Comparison of ENCODE assay signal across 26 cellular contexts in the genomic region with DNA sequence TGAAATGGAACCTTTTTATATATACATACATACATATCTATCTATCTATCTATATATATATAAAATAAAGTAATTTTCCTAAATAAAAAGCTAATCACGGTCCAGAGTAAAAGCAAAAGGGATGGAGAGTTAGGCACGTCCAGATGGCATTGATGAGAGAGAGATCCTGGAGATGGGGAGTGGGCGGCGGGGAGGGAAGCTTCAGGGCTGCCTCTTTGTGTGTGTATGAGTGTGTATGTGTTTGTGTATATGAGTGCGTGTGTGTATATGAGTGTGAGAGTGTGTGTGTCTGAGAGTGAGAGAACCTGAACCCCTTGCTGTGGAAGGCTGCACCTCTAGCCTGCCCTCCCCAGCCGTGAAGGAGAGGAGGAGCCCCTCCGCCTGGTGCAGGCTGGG. TPM values are rescaled to one million over a fixed set of nuclear protein-coding genes. Genes with fewer than 3 reads are reported as not detected.
DNase-seq lines count a peak whose midpoint lies in the region; ATAC-seq, FAIRE-seq and TF ChIP-seq lines count a peak whose summit lies in the region.
"Had no signal": no experiment of that assay in that cellular context is flagged by ENCODE, and none has a peak within 500 bp of the region (broad histone marks: within the 10 kb centered on the region; RNA-seq: fewer than 3 reads in every experiment).

No MANE protein-coding gene starts in this region.

- no peaks in the 10 kb centered on the region for H3K9me3 Mint-ChIP-seq in GM23338
- H3K9me3 Mint-ChIP-seq in natural killer cell treated with Interleukin-12 subunit alpha and Interleukin-12 subunit beta and Interleukin-15 and Interleukin-18, amount 100 ng/mL, for 72 hours = no peaks in the 10 kb centered on the region
- H3K9me3 Mint-ChIP-seq: activated naive CD4-positive, alpha-beta T cell treated with anti-CD3 and anti-CD28 coated beads, Interleukin-2, amount 10 ng/mL, durations not matched to agents 7 days and 5 days; T-helper 1 cell treated with Interleukin-12 subunit alpha and Interleukin-12 subunit beta and Interleukin-4 antibody, amounts not matched to agents 30 μg/mL and 1 μg/mL, for 36 hours had no signal

- peaks cover 12% of the 10 kb centered on the region for H3K27me3 Mint-ChIP-seq in GM23338 (ENCODE audit: insufficient read depth, low read depth, poor library complexity)
- H3K27me3 Mint-ChIP-seq in natural killer cell treated with Interleukin-12 subunit alpha and Interleukin-12 subunit beta and Interleukin-15 and Interleukin-18, amount 100 ng/mL, for 72 hours = peaks cover 21 to 29% of the 10 kb centered on the region in 2 donors

- H2AFZ ChIP-seq in GM23338 = no peak overlapping the region
- no peak overlapping the region for H2AFZ ChIP-seq in parathyroid adenoma

- H4K20me1 ChIP-seq in GM23338 (replicated peaks; ENCODE audit: insufficient read depth) = no peaks in the 10 kb centered on the region

- FAIRE-seq in kidney (lab: Jason Lieb, UNC) = no peak
- FAIRE-seq: endothelial cell of umbilical vein, TTC549 had no signal

- no peak for ATAC-seq in GM23338
- no peak for ATAC-seq in natural killer cell treated with Interleukin-12 subunit alpha and Interleukin-12 subunit beta and Interleukin-15 and Interleukin-18, amount 100 ng/mL, for 72 hours
- ATAC-seq: activated CD8-positive, alpha-beta T cell treated with anti-CD3 and anti-CD28 coated beads, Interleukin-2, amount 10 ng/mL, durations not matched to agents 7 days and 5 days; gastrocnemius medialis; HCT116 had no signal

- H3K4me2 ChIP-seq in GM23338 (peak overlapping the region; percentile 68), parathyroid adenoma (ENCODE audit: low read length) (peak overlapping the region; percentile 40)

- no peak for TF ChIP-seq CTCF in GM23338 (conservative IDR thresholded peaks at IDR 0.05; ENCODE audit: low read depth in 2 of 2)
- no peak for TF ChIP-seq CTCF in kidney (IDR thresholded peaks at IDR 0.05; ENCODE audit: borderline replicate concordance, extremely low read depth, insufficient read depth)
- no peak for TF ChIP-seq CTCF in parathyroid adenoma (IDR thresholded peaks at IDR 0.05)

- H3K4me3 ChIP-seq in GM23338 (no peak overlapping the region), SK-N-MC (no peak overlapping the region; the same call in 1 of the 2 replicates), kidney (ENCODE audit: low read length in 2 of 2) (no peak overlapping the region), parathyroid adenoma (ENCODE audit: low read depth, low read length) (no peak overlapping the region)
- H3K4me3 ChIP-seq: adrenal gland, gastrocnemius medialis, lung, spleen, stomach, thyroid gland had no signal

- H3K27ac Mint-ChIP-seq in GM23338 = no peak overlapping the region
- no peak overlapping the region for H3K27ac Mint-ChIP-seq in natural killer cell treated with Interleukin-12 subunit alpha and Interleukin-12 subunit beta and Interleukin-15 and Interleukin-18, amount 100 ng/mL, for 72 hours
- H3K27ac Mint-ChIP-seq: activated CD8-positive, alpha-beta T cell treated with anti-CD3 and anti-CD28 coated beads, Interleukin-2, amount 10 ng/mL, durations not matched to agents 7 days and 5 days; activated naive CD4-positive, alpha-beta T cell treated with anti-CD3 and anti-CD28 coated beads, Interleukin-2, amount 10 ng/mL, durations not matched to agents 7 days and 5 days; T-helper 1 cell treated with Interleukin-12 subunit alpha and Interleukin-12 subunit beta and Interleukin-4 antibody, amounts not matched to agents 30 μg/mL and 1 μg/mL, for 36 hours had no signal

- no peak overlapping the region for H3K4me3 Mint-ChIP-seq in GM23338
- H3K4me3 Mint-ChIP-seq in natural killer cell treated with Interleukin-12 subunit alpha and Interleukin-12 subunit beta and Interleukin-15 and Interleukin-18, amount 100 ng/mL, for 72 hours = no peak overlapping the region
- H3K4me3 Mint-ChIP-seq: activated CD8-positive, alpha-beta T cell treated with anti-CD3 and anti-CD28 coated beads, Interleukin-2, amount 10 ng/mL, durations not matched to agents 7 days and 5 days; activated naive CD4-positive, alpha-beta T cell treated with anti-CD3 and anti-CD28 coated beads, Interleukin-2, amount 10 ng/mL, durations not matched to agents 7 days and 5 days; T-helper 1 cell treated with Interleukin-12 subunit alpha and Interleukin-12 subunit beta and Interleukin-4 antibody, amounts not matched to agents 30 μg/mL and 1 μg/mL, for 36 hours had no signal

- H3K27me3 ChIP-seq in GM23338 (ENCODE audit: insufficient read depth) = peaks cover 1% of the 10 kb centered on the region; the same call in 1 of the 2 replicates
- no peaks in the 10 kb centered on the region for H3K27me3 ChIP-seq in parathyroid adenoma (ENCODE audit: control insufficient read depth, insufficient read depth, low read length)
- H3K27me3 ChIP-seq: adrenal gland, thyroid gland had no signal

- H3K9ac ChIP-seq in SK-N-MC (ENCODE audit: insufficient read length) (no peak overlapping the region), kidney (ENCODE audit: low read length in 2 of 2) (no peak overlapping the region), parathyroid adenoma (no peak overlapping the region)

- peaks cover 51% of the 10 kb centered on the region for H3K4me1 Mint-ChIP-seq in GM23338
- H3K4me1 Mint-ChIP-seq in natural killer cell treated with Interleukin-12 subunit alpha and Interleukin-12 subunit beta and Interleukin-15 and Interleukin-18, amount 100 ng/mL, for 72 hours (ENCODE audit: low read depth in 2 of 2) = peaks cover 0 to 11% of the 10 kb centered on the region in 2 donors

- H3F3A ChIP-seq in GM23338 (replicated peaks; ENCODE audit: low read depth) = no peaks in the 10 kb centered on the region

- no peaks in the 10 kb centered on the region for H3K9me3 ChIP-seq in SK-N-MC (ENCODE audit: low read depth, low read length)
- no peaks in the 10 kb centered on the region for H3K9me3 ChIP-seq in kidney (ENCODE audit: control insufficient read depth in 1 of 2, low read length in 2 of 2)
- H3K9me3 ChIP-seq in parathyroid adenoma (ENCODE audit: control insufficient read depth, low read length) = no peaks in the 10 kb centered on the region
- H3K9me3 ChIP-seq: adrenal gland, gastrocnemius medialis, spleen, stomach, thyroid gland had no signal

- no peaks in the 10 kb centered on the region for H3K79me2 ChIP-seq in GM23338 (replicated peaks; ENCODE audit: insufficient read depth)
- H3K79me2 ChIP-seq in parathyroid adenoma = no peaks in the 10 kb centered on the region

- peaks cover 19% of the 10 kb centered on the region; the same call in 1 of the 2 replicates for H3K4me1 ChIP-seq in GM23338 (ENCODE audit: insufficient read depth)
- peaks cover 3 to 11% of the 10 kb centered on the region in 2 donors for H3K4me1 ChIP-seq in kidney (ENCODE audit: control insufficient read depth in 1 of 2, insufficient read depth in 1 of 2, low read depth in 1 of 2, low read length in 2 of 2)
- H3K4me1 ChIP-seq in parathyroid adenoma = peaks cover 34% of the 10 kb centered on the region
- H3K4me1 ChIP-seq: gastrocnemius medialis had no signal

- H3K27ac ChIP-seq in GM23338 (ENCODE audit: low read depth) = no peak overlapping the region
- peak overlapping the region; percentile 1; the same call in 1 of the 2 replicates for H3K27ac ChIP-seq in SK-N-MC
- H3K27ac ChIP-seq in kidney (ENCODE audit: low read depth in 2 of 2, low read length in 2 of 2) = no peak overlapping the region
- H3K27ac ChIP-seq in parathyroid adenoma = no peak overlapping the region
- H3K27ac ChIP-seq: adrenal gland, brain microvascular endothelial cell, gastrocnemius medialis, spleen, stomach had no signal

- intact Hi-C loops in kidney (cut with DNase I) = loop anchor here (5.0 kb wide), 1 partner anchor 80 kb away; the partner anchor contains the start of gene SPATA20

- H3K36me3 ChIP-seq in GM23338 (ENCODE audit: insufficient read depth) (no peaks in the 10 kb centered on the region), SK-N-MC (ENCODE audit: insufficient read depth, low read length) (no peaks in the 10 kb centered on the region), kidney (ENCODE audit: control insufficient read depth in 1 of 2, insufficient read depth in 2 of 2, low read length in 2 of 2) (no peaks in the 10 kb centered on the region), parathyroid adenoma (ENCODE audit: control insufficient read depth, insufficient read depth, low read length) (no peaks in the 10 kb centered on the region)
- H3K36me3 ChIP-seq: adrenal gland, brain microvascular endothelial cell, gastrocnemius medialis, spleen, stomach, thyroid gland had no signal

- H3K9me2 ChIP-seq in GM23338 (ENCODE audit: insufficient read depth) = no peaks in the 10 kb centered on the region

- DNase-seq in GM23338 (ENCODE audit: low spot score) = no peak
- no peak for DNase-seq in SK-N-MC (ENCODE audit: low read depth, low spot score)
- DNase-seq in kidney = peak; percentile 13
- no peak for DNase-seq in activated CD4-positive, CD25-positive, alpha-beta regulatory T cell (lab: John Stamatoyannopoulos, UW)
- no peak for DNase-seq in HuH-7.5 (ENCODE audit: low spot score)
- DNase-seq in natural killer cell treated with Interleukin-12 subunit alpha and Interleukin-12 subunit beta and Interleukin-15 and Interleukin-18, amount 100 ng/mL, for 72 hours (ENCODE audit: low spot score) = no peak
- DNase-seq: activated CD8-positive, alpha-beta T cell treated with anti-CD3 and anti-CD28 coated beads, Interleukin-2, amount 10 ng/mL, durations not matched to agents 7 days and 5 days; activated naive CD4-positive, alpha-beta T cell treated with anti-CD3 and anti-CD28 coated beads, Interleukin-2, amount 10 ng/mL, durations not matched to agents 7 days and 5 days; adrenal gland; brain microvascular endothelial cell; C1 segment of cervical spinal cord; DND-41; gastrocnemius medialis; hippocampal formation; NCI-H1092; NCI-H187; spleen; stimulated activated CD4-positive, alpha-beta T cell treated with anti-CD3 and anti-CD28 coated beads, Interleukin-2, amount 100 ng/mL, for 24 hours had no signal

- H3K36me3 Mint-ChIP-seq in GM23338 (ENCODE audit: low read depth) = no peaks in the 10 kb centered on the region
- no peaks in the 10 kb centered on the region for H3K36me3 Mint-ChIP-seq in natural killer cell treated with Interleukin-12 subunit alpha and Interleukin-12 subunit beta and Interleukin-15 and Interleukin-18, amount 100 ng/mL, for 72 hours
- H3K36me3 Mint-ChIP-seq: activated naive CD4-positive, alpha-beta T cell treated with anti-CD3 and anti-CD28 coated beads, Interleukin-2, amount 10 ng/mL, durations not matched to agents 7 days and 5 days had no signal

RNA-seq across cellular contexts. Expression of gene ABCC3, which starts 7.3 kb away (rescaled TPM):
- 0.27 TPM in 1 of 2 replicates, not detected in the other for total RNA-seq in GM23338 (2014; rRNA removed; shearing (Covaris generic))
- polyA plus RNA-seq in GM23338 (2016; fragmentation: Nextera tagmentation; extraction: Ambion mirVana) = not detected in 2 replicates
- 156 TPM for total RNA-seq in kidney
- 9.3 TPM for polyA plus RNA-seq in kidney (ENCODE audit: insufficient read depth, low read depth, low replicate concordance)
- not detected for total RNA-seq in natural killer cell treated with Interleukin-12 subunit alpha and Interleukin-12 subunit beta and Interleukin-15 and Interleukin-18, amount 100 ng/mL, for 72 hours
- total RNA-seq: activated CD8-positive, alpha-beta T cell treated with anti-CD3 and anti-CD28 coated beads, Interleukin-2, amount 10 ng/mL, durations not matched to agents 7 days and 5 days had no signal

Comparison
In these comparisons a context has a peak if more than half of its experiments do, and no peak if none do; other contexts are left out.
1. RNA of gene ABCC3, which starts 7.3 kb away (total RNA-seq): 156 TPM in kidney (single experiment); 0.27 TPM in GM23338 and not detected in natural killer cell treated with Interleukin-12 subunit alpha and Interleukin-12 subunit beta and Interleukin-15 and Interleukin-18, amount 100 ng/mL, for 72 hours; every median in the first group is over 100 times any median in the second.